In the genomic region with DNA sequence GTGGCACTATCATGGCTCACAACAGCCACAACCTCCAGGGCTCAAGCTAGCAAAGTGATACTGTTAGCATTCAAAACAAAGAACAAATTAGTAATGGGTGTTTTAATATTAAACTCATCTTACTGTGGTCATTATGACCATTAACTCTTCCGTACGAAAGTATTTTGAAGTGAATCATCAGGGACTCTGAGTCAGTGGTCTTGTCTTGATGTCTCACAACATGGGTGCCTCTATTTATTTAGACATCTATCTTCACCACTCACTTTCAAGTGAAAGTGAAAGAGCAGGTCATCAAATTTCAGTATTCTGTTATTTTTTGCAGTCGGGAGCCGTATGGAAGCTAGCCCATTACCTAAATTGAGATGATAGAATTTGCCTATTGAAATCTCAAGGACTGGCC, we compare ENCODE assay signal across 23 cellular contexts.
DNase-seq lines count a peak whose midpoint lies in the region; ATAC-seq and TF ChIP-seq lines count a peak whose summit lies in the region.
"Had no signal": no experiment of that assay in that cellular context is flagged by ENCODE, and none has a peak within 500 bp of the region (broad histone marks: within the 10 kb centered on the region; RNA-seq: fewer than 3 reads in every experiment).

No MANE protein-coding gene starts in this region.

- H3K4me1 Mint-ChIP-seq in Calu3 (ENCODE audit: low read depth, unreplicated experiment): no peaks in the 10 kb centered on the region
- H3K4me1 Mint-ChIP-seq: IgD-negative memory B cell had no signal

- TF ChIP-seq CTCF in osteoblast (IDR thresholded peaks at IDR 0.05; ENCODE audit: extremely low read depth, low read depth, low read length) (no peak), Calu3 (IDR thresholded peaks at IDR 0.05; ENCODE audit: unreplicated experiment) (no peak)

- DNase-seq in Caki2 (ENCODE audit: low read depth) (peak; percentile 50), M059J (ENCODE audit: low read depth) (peak; percentile 1), RPMI7951 (ENCODE audit: low read depth) (peak; percentile 3), osteoblast (ENCODE audit: insufficient read length, low spot score, missing footprints) (peak; percentile 23), Calu3 (no peak)
- DNase-seq: BE2C, DMS 273 treated with DMSO at 0.1 percent for 48 hours, DMS79 treated with DMSO at 0.1 percent for 48 hours, H9, HFFc6, NCI-H1417, NCI-H1694 treated with DMSO at 0.1 percent for 48 hours, NCI-H2081 treated with DMSO at 0.1 percent for 48 hours, NCI-H524, NCI-H774, SHP77 treated with DMSO at 0.1 percent for 48 hours, SW 1271, T-helper 2 cell had no signal

- H3K79me2 ChIP-seq in osteoblast (ENCODE audit: insufficient read depth, low read length): no peaks in the 10 kb centered on the region

- H3K27me3 ChIP-seq in osteoblast (ENCODE audit: insufficient read depth, low read length): no peaks in the 10 kb centered on the region
- H3K27me3 ChIP-seq: BE2C had no signal

- in situ Hi-C loops in Caki2 (cut with HindIII; ENCODE audit: low pct_unique_long_range_greater_than_20kb, low sequenced_read_pairs): no loop called here

- no peaks in the 10 kb centered on the region for H3K4me1 ChIP-seq in osteoblast (ENCODE audit: insufficient read depth, low read length)
- H3K4me1 ChIP-seq: BE2C had no signal

- peaks cover 10% of the 10 kb centered on the region for H3K9me3 Mint-ChIP-seq in Calu3 (ENCODE audit: low read depth, unreplicated experiment)
- H3K9me3 Mint-ChIP-seq: H9 had no signal

- H3K4me2 ChIP-seq in osteoblast (ENCODE audit: insufficient read depth, low read length): no peak overlapping the region

- no peak overlapping the region for H3K4me3 ChIP-seq in osteoblast (ENCODE audit: insufficient read depth, low read length)
- H3K4me3 ChIP-seq: SK-N-MC had no signal

- no peaks in the 10 kb centered on the region for H4K20me1 ChIP-seq in osteoblast (ENCODE audit: insufficient read depth, low read length)

- H3K27me3 Mint-ChIP-seq in Calu3 (ENCODE audit: unreplicated experiment): no peaks in the 10 kb centered on the region
- H3K27me3 Mint-ChIP-seq: IgD-negative memory B cell had no signal

- CTCF ChIA-PET in Calu3 (lab: Charles Lee): no interaction called here

- BruUV-seq in Calu3 (replicated peaks; lab: Mats Ljungman, UMichigan): no TSS peak

- H3K27ac ChIP-seq in osteoblast (ENCODE audit: low read depth, low read length): no peak overlapping the region
- H3K27ac ChIP-seq: RWPE1, SK-N-MC had no signal

- H3K36me3 ChIP-seq in osteoblast (ENCODE audit: insufficient read depth, low read length): no peaks in the 10 kb centered on the region
- H3K36me3 ChIP-seq: BE2C had no signal

- no peak overlapping the region for H3K27ac Mint-ChIP-seq in Calu3 (ENCODE audit: unreplicated experiment)
- H3K27ac Mint-ChIP-seq: H9, HFFc6, IgD-negative memory B cell had no signal

- H3K9me3 ChIP-seq in osteoblast (ENCODE audit: low read depth, low read length): no peaks in the 10 kb centered on the region
- H3K9me3 ChIP-seq: BE2C had no signal

- H3K36me3 Mint-ChIP-seq in Calu3 (ENCODE audit: insufficient read depth, unreplicated experiment): no peaks in the 10 kb centered on the region
- H3K36me3 Mint-ChIP-seq: IgD-negative memory B cell had no signal

- intact Hi-C loops in Calu3 (cut with micrococcal nuclease; ENCODE audit: unreplicated experiment): no loop called here

- ATAC-seq in GM21515 (IDR thresholded peaks at IDR 0.05; ENCODE audit: unreplicated experiment): no peak
- no peak for ATAC-seq in HG03108 (IDR thresholded peaks at IDR 0.05; ENCODE audit: unreplicated experiment)

- no peak overlapping the region for H2AFZ ChIP-seq in osteoblast (ENCODE audit: low read length)

- H3K4me3 Mint-ChIP-seq in Calu3 (ENCODE audit: low read depth, unreplicated experiment): no peak overlapping the region
- H3K4me3 Mint-ChIP-seq: H9, HFFc6, IgD-negative memory B cell had no signal
